Comparison of ENCODE assay signal across 1 cellular context in genomic region chr4:163048447-163048846, GRCh38.
TF ChIP-seq lines count a peak whose summit lies in the region.

No MANE protein-coding gene starts in this region.

TF ChIP-seq in endothelial cell of umbilical vein, 7 proteins besides CTCF, POLR2A, EP300 and RAD21 (continued from another document):
- TF ChIP-seq EZH2 (IDR thresholded peaks at IDR 0.05; ENCODE audit: borderline replicate concordance, low read depth, low read length, severe bottlenecking), result no peak
